ENCODE assay signal across 8 cellular contexts in the genomic region with DNA sequence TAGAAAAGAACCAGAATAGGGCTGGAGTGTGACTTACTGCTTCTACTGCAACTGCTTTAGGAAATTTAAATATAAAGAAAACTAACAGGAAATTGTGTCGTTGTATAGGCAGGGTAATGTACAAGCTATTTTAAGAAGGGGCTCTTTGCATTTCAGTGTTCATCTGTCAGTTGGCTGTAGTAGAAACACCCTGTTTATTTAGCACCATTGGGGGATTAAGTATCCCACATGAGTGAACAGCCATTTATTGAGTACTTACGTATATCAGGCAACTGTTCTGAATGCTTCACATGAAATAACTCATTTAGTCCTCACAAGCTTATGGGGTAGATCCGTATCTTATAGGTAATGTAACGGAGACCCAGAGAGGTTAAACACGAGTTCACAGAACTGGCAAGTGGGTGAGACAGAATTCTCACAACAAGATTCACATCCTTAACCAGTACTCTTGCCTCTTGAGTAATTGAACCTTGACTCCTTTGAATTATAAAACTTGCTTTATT. TPM values are rescaled to one million over a fixed set of nuclear protein-coding genes. Genes with fewer than 3 reads are reported as not detected.
DNase-seq lines count a peak whose midpoint lies in the region; ATAC-seq, FAIRE-seq and TF ChIP-seq lines count a peak whose summit lies in the region.

No MANE protein-coding gene starts in this region.

- H3K9me3 ChIP-seq in neural progenitor cell (ENCODE audit: low read depth): no peaks in the 10 kb centered on the region
- no peaks in the 10 kb centered on the region for H3K9me3 ChIP-seq in kidney (ENCODE audit: control insufficient read depth in 1 of 2, low read length in 2 of 2)

- H3K27ac ChIP-seq in neural progenitor cell: no peak overlapping the region
- H3K27ac ChIP-seq in kidney (ENCODE audit: low read depth in 2 of 2, low read length in 2 of 2): no peak overlapping the region

- DNase-seq in CD1c-positive myeloid dendritic cell (ENCODE audit: extremely low spot score) (peak; percentile 32), DMS 273 treated with DMSO at 0.1 percent for 48 hours (lab: John Stamatoyannopoulos, UW) (no peak), neural progenitor cell (ENCODE audit: low spot score) (no peak), mesenteric fat pad (ENCODE audit: low spot score) (no peak), kidney (no peak)
- DNase-seq in activated T-helper 2 cell treated with anti-CD3 and anti-CD28 coated beads, Interferon-gamma antibody, Interleukin-2, Interleukin-4, amounts not matched to agents 10 μg/mL and 5 μg/mL and 100 μg/mL, durations not matched to agents 14 hours and 24 hours and 36 hours (ENCODE audit: low spot score): no peak

- H3K4me2 ChIP-seq in neural progenitor cell: no peak overlapping the region

- no peaks in the 10 kb centered on the region for H3K27me3 ChIP-seq in neural progenitor cell

- H3K79me2 ChIP-seq in neural progenitor cell (ENCODE audit: low read depth): peaks cover 63% of the 10 kb centered on the region

- H3K36me3 Mint-ChIP-seq in activated T-helper 2 cell treated with anti-CD3 and anti-CD28 coated beads, Interferon-gamma antibody, Interleukin-2, Interleukin-4, amounts not matched to agents 10 μg/mL and 5 μg/mL and 100 μg/mL, durations not matched to agents 14 hours and 24 hours and 36 hours (ENCODE audit: low read depth): peaks cover 11% of the 10 kb centered on the region
- H3K36me3 Mint-ChIP-seq in neural progenitor cell: peaks cover 11% of the 10 kb centered on the region

- peaks cover 3% of the 10 kb centered on the region for H3K4me1 ChIP-seq in neural progenitor cell
- peaks cover 0 to 5% of the 10 kb centered on the region in 2 donors for H3K4me1 ChIP-seq in kidney (ENCODE audit: control insufficient read depth in 1 of 2, insufficient read depth in 1 of 2, low read depth in 1 of 2, low read length in 2 of 2)

- H3K4me3 Mint-ChIP-seq in activated T-helper 2 cell treated with anti-CD3 and anti-CD28 coated beads, Interferon-gamma antibody, Interleukin-2, Interleukin-4, amounts not matched to agents 10 μg/mL and 5 μg/mL and 100 μg/mL, durations not matched to agents 14 hours and 24 hours and 36 hours (ENCODE audit: low read depth): peak overlapping the region; percentile 74
- no peak overlapping the region for H3K4me3 Mint-ChIP-seq in neural progenitor cell

- no peak overlapping the region for H2AFZ ChIP-seq in neural progenitor cell (replicated peaks)

- no peaks in the 10 kb centered on the region for H4K20me1 ChIP-seq in neural progenitor cell (ENCODE audit: low read depth)

- H3K4me3 ChIP-seq in neural progenitor cell: no peak overlapping the region
- H3K4me3 ChIP-seq in kidney (ENCODE audit: low read length in 2 of 2): no peak overlapping the region

- intact Hi-C loops in activated T-helper 2 cell treated with anti-CD3 and anti-CD28 coated beads, Interferon-gamma antibody, Interleukin-2, Interleukin-4, amounts not matched to agents 10 μg/mL and 5 μg/mL and 100 μg/mL, durations not matched to agents 14 hours and 24 hours and 36 hours (cut with micrococcal nuclease): loop anchor here (1.0 to 10.0 kb wide), 4 partner anchors 11 to 140 kb away; a partner anchor contains a TSS
- intact Hi-C loops in kidney (cut with DNase I): no loop called here

- peaks cover 61% of the 10 kb centered on the region for H3K4me1 Mint-ChIP-seq in activated T-helper 2 cell treated with anti-CD3 and anti-CD28 coated beads, Interferon-gamma antibody, Interleukin-2, Interleukin-4, amounts not matched to agents 10 μg/mL and 5 μg/mL and 100 μg/mL, durations not matched to agents 14 hours and 24 hours and 36 hours (ENCODE audit: low read depth)
- no peaks in the 10 kb centered on the region for H3K4me1 Mint-ChIP-seq in neural progenitor cell

- no peaks in the 10 kb centered on the region for H3K36me3 ChIP-seq in neural progenitor cell
- no peaks in the 10 kb centered on the region for H3K36me3 ChIP-seq in kidney (ENCODE audit: control insufficient read depth in 1 of 2, insufficient read depth in 2 of 2, low read length in 2 of 2)

- H3K9ac ChIP-seq in neural progenitor cell: no peak overlapping the region
- no peak overlapping the region for H3K9ac ChIP-seq in kidney (ENCODE audit: low read length in 2 of 2)

- H3F3A ChIP-seq in neural progenitor cell (ENCODE audit: low read depth): no peaks in the 10 kb centered on the region

- no peak for FAIRE-seq in kidney (lab: Jason Lieb, UNC)

- H3K27ac Mint-ChIP-seq in activated T-helper 2 cell treated with anti-CD3 and anti-CD28 coated beads, Interferon-gamma antibody, Interleukin-2, Interleukin-4, amounts not matched to agents 10 μg/mL and 5 μg/mL and 100 μg/mL, durations not matched to agents 14 hours and 24 hours and 36 hours: peak overlapping the region; percentile 89
- H3K27ac Mint-ChIP-seq in neural progenitor cell: no peak overlapping the region

- H3K27me3 Mint-ChIP-seq in activated T-helper 2 cell treated with anti-CD3 and anti-CD28 coated beads, Interferon-gamma antibody, Interleukin-2, Interleukin-4, amounts not matched to agents 10 μg/mL and 5 μg/mL and 100 μg/mL, durations not matched to agents 14 hours and 24 hours and 36 hours (ENCODE audit: low read depth): no peaks in the 10 kb centered on the region
- H3K27me3 Mint-ChIP-seq in neural progenitor cell (ENCODE audit: insufficient read depth, low read depth): no peaks in the 10 kb centered on the region

- TF ChIP-seq CTCF in neural progenitor cell (IDR thresholded peaks at IDR 0.05): no peak
- no peak for TF ChIP-seq CTCF in kidney (IDR thresholded peaks at IDR 0.05; ENCODE audit: borderline replicate concordance, extremely low read depth, insufficient read depth)

- ATAC-seq in GM19025 (IDR thresholded peaks at IDR 0.05; ENCODE audit: low read depth, unreplicated experiment) (peak; percentile 67), HG03045 (IDR thresholded peaks at IDR 0.05; ENCODE audit: unreplicated experiment) (peak; percentile 56)

- H3K9me3 Mint-ChIP-seq in activated T-helper 2 cell treated with anti-CD3 and anti-CD28 coated beads, Interferon-gamma antibody, Interleukin-2, Interleukin-4, amounts not matched to agents 10 μg/mL and 5 μg/mL and 100 μg/mL, durations not matched to agents 14 hours and 24 hours and 36 hours: no peaks in the 10 kb centered on the region
- H3K9me3 Mint-ChIP-seq in neural progenitor cell: peaks cover 16% of the 10 kb centered on the region

RNA-seq across cellular contexts. Expression of a gene that starts 23.9 kb away (rescaled TPM):
- total RNA-seq in activated T-helper 2 cell treated with anti-CD3 and anti-CD28 coated beads, Interferon-gamma antibody, Interleukin-2, Interleukin-4, amounts not matched to agents 10 μg/mL and 5 μg/mL and 100 μg/mL, durations not matched to agents 14 hours and 24 hours and 36 hours: 35.5 and 37.1 TPM in 2 replicates
- total RNA-seq in neural progenitor cell (ENCODE audit: low replicate concordance) (20.6 and 25.8 TPM in 2 replicates), mesenteric fat pad (22.5 TPM), kidney (38.9 TPM)
- 27.8 TPM for polyA plus RNA-seq in kidney (ENCODE audit: insufficient read depth, low read depth, low replicate concordance)
